ENCODE assay signal across 1 cellular context in the genomic region with DNA sequence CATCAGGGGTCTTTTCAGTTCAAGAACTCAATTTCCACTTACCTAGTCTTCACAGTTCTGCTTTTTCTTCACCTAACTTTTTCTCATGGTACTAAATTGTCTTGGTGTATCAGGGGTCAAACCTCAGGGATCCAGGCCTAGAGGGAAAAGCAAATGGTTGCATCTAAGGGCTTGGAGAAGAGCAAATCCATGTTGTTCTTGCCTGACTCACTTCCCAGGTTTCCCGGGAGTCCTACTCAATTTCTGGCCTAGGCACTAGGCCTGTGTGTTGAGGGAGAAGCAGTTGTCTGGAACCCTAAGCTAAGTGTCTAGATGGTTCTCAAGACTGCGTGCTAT.
TF ChIP-seq lines count a peak whose summit lies in the region.

No MANE protein-coding gene starts in this region.

TF ChIP-seq in GM12878, 131 proteins besides CTCF, POLR2A, EP300 and RAD21 (continued from another document):
- TF ChIP-seq IRF3 (IDR thresholded peaks at IDR 0.05) (no peak), FOXM1 (IDR thresholded peaks at IDR 0.05; ENCODE audit: low read depth, low read length) (0 out of 2 replicates have a peak, but pooled peaks have one; percentile 0), CHD4 (IDR thresholded peaks at IDR 0.05) (no peak), GATAD2B (conservative IDR thresholded peaks at IDR 0.05; ENCODE audit: low read depth) (no peak), ZBED1 (IDR thresholded peaks at IDR 0.05; ENCODE audit: borderline replicate concordance) (0 out of 2 replicates have a peak, but pooled peaks have one; percentile 5)
TF ChIP-seq in GM12878: peak in this region for 3.
